In genomic region chr19:52189745-52190678, GRCh38 we compare ENCODE assay signal across 2 cellular contexts.
TF ChIP-seq lines count a peak whose summit lies in the region.

Gene PPP2R1A, plus strand, starts transcription at chr19:52190052. Its CDS starts 45 bp downstream, at chr19:52190097.

TF ChIP-seq in HCT116, 20 proteins besides CTCF, POLR2A, EP300 and RAD21 (continued from another document):
- TF ChIP-seq MAX (IDR thresholded peaks at IDR 0.05) (peak; percentile 76), FOSL1 (IDR thresholded peaks at IDR 0.05; ENCODE audit: low read depth) (no peak), EZH2 (IDR thresholded peaks at IDR 0.05) (no peak), EGR1 (IDR thresholded peaks at IDR 0.05; ENCODE audit: low read depth) (peak; percentile 45; the same call in 1 of the 2 replicates), CEBPB (IDR thresholded peaks at IDR 0.05; ENCODE audit: low read depth) (no peak), ZNF274 (IDR thresholded peaks at IDR 0.05; ENCODE audit: low read depth, low read length) (no peak), EZH2phosphoT487 (IDR thresholded peaks at IDR 0.05; ENCODE audit: borderline replicate concordance) (no peak), ELF1 (IDR thresholded peaks at IDR 0.05; ENCODE audit: borderline replicate concordance, low read depth) (peak; percentile 78), JUND (IDR thresholded peaks at IDR 0.05) (no peak), POLR2AphosphoS5 (IDR thresholded peaks at IDR 0.05; ENCODE audit: low read depth, low read length) (peak; percentile 49), REST (IDR thresholded peaks at IDR 0.05; ENCODE audit: low read depth) (no peak), ZFX (IDR thresholded peaks at IDR 0.05) (peak; percentile 69), TCF7L2 (IDR thresholded peaks at IDR 0.05; ENCODE audit: borderline replicate concordance, extremely low read depth, insufficient read depth, insufficient read length) (no peak), SP1 (IDR thresholded peaks at IDR 0.05; ENCODE audit: low read depth) (peak; percentile 95)
- TF ChIP-seq, protein P1, sequence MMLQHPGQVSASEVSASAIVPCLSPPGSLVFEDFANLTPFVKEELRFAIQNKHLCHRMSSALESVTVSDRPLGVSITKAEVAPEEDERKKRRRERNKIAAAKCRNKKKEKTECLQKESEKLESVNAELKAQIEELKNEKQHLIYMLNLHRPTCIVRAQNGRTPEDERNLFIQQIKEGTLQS (IDR thresholded peaks at IDR 0.05), result no peak
TF ChIP-seq in HCT116: peak in this region for 8.

TF ChIP-seq in neural cell, 6 proteins besides CTCF, POLR2A, EP300 and RAD21 (continued from another document):
- peak; percentile 97 for TF ChIP-seq REST (IDR thresholded peaks at IDR 0.05; ENCODE audit: borderline replicate concordance)
